8 cellular contexts compared by ENCODE assay signal in the genomic region with DNA sequence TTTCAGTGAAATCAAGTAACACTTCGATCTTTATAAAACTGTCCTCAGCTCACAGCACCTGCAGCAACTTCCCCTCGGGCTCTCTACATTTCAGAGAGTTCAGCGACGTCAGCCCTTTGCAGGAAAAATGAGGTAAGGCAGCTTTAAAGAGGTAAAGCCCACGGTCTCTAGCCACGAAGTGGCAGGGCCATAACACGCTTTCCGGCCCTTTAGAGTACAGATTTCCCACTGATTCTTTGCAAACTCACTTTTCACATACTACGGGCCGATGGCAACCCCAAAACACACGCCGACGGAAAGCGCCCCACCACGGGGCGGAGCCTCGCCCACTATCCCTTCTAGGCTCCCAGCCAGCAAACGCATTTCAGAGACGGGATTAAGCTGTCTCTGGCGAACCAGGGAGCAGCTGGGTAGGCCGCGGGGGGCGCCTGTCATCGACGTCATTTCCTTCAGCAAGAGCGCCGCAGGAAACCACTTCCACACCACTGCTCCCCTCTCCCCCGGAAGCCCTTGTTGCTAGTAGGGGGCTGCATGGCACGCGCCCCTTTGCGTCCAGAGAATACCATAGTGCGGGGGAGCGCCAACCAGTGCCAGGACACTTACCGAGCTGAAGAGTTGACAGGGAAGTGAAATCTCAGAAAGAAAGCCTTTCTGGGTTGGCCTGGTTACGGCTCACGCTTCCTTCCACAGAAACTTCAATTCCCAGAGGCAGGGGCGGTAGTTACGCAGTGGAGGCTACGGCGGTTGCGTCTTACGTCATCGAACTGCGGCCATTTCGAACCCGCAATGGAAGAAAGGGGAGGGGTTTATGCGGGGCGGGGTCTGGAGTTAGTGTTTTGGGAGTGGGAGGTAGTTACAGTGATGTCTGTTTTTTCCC. TPM values are rescaled to one million over a fixed set of nuclear protein-coding genes. Genes with fewer than 3 reads are reported as not detected.
DNase-seq lines count a peak whose midpoint lies in the region; ATAC-seq, FAIRE-seq and TF ChIP-seq lines count a peak whose summit lies in the region.

A gene with protein sequence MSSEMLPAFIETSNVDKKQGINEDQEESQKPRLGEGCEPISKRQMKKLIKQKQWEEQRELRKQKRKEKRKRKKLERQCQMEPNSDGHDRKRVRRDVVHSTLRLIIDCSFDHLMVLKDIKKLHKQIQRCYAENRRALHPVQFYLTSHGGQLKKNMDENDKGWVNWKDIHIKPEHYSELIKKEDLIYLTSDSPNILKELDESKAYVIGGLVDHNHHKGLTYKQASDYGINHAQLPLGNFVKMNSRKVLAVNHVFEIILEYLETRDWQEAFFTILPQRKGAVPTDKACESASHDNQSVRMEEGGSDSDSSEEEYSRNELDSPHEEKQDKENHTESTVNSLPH (minus strand): TSS at position 730 of the 877 bp plus-strand sequence. CDS start 4,701 bp downstream, outside the sequence.

- dilution Hi-C loops in mammary epithelial cell (cut with HindIII; ENCODE audit: low sequenced_read_pairs): no loop called here

- H3K4me3 ChIP-seq in A549 (peak within 1 kb of the TSS; percentile 76), mammary epithelial cell (replicated peaks in 1 of 3; ENCODE audit: insufficient read depth in 1 of 3, low read depth in 2 of 3, low read length in 3 of 3) (peak within 1 kb of the TSS; percentile 66 to 74 (median 67)), iPS-18c (ENCODE audit: insufficient read depth, low read depth, low read length) (peak within 1 kb of the TSS; percentile 69), skeletal muscle tissue (ENCODE audit: low read length in 3 of 3) (peak within 1 kb of the TSS; percentile 89 to 95 (median 94))

- no peak for TF ChIP-seq RAD21 in A549 (conservative IDR thresholded peaks at IDR 0.05 in 1 of 2, IDR thresholded peaks at IDR 0.05 in 1 of 2)

- peak; percentile 98 to 99 for ATAC-seq in A549
- peak; percentile 92 for ATAC-seq in GM18867 (IDR thresholded peaks at IDR 0.05; ENCODE audit: unreplicated experiment)
- ATAC-seq in HG03103 (IDR thresholded peaks at IDR 0.05; ENCODE audit: low read depth, unreplicated experiment): peak; percentile 95

- H3K9ac ChIP-seq in mammary epithelial cell (ENCODE audit: insufficient read depth, low read length) (peak within 1 kb of the TSS; percentile 95), skeletal muscle tissue (ENCODE audit: low read depth in 1 of 3, low read length in 3 of 3) (peak within 1 kb of the TSS; percentile 81 to 99 (median 92))

- peak; percentile 22; the same call in 1 of the 2 replicates for TF ChIP-seq POLR2A in A549 (IDR thresholded peaks at IDR 0.05; ENCODE audit: low read length)

- H3K4me1 ChIP-seq in A549 (0 out of 3 replicates have a peak, but pooled peaks cover 4% of the 10 kb centered on the region), mammary epithelial cell (ENCODE audit: insufficient read depth, low read length) (no peaks in the 10 kb centered on the region), skeletal muscle tissue (ENCODE audit: control insufficient read depth in 3 of 3, insufficient read depth in 3 of 3, low read length in 3 of 3) (no peaks in the 10 kb centered on the region)

- no TSS peak for BruUV-seq in mammary epithelial cell (replicated peaks; lab: Mats Ljungman, UMichigan)

- no peaks in the 10 kb centered on the region for H3K79me2 ChIP-seq in mammary epithelial cell (ENCODE audit: insufficient read depth, low read length)

- no peak for FAIRE-seq in A549 (lab: Jason Lieb, UNC)

- H3K36me3 ChIP-seq in mammary epithelial cell (ENCODE audit: insufficient read depth, low read length) (no peaks in the 10 kb centered on the region), skeletal muscle tissue (ENCODE audit: control insufficient read depth in 3 of 3, insufficient read depth in 3 of 3, low read length in 3 of 3) (no peaks in the 10 kb centered on the region)

- no peak for TF ChIP-seq EP300 in A549 (IDR thresholded peaks at IDR 0.05)

- in situ Hi-C loops in mammary epithelial cell (cut with MboI; ENCODE audit: low sequenced_read_pairs in 2 of 2): loop anchor here (5.0 to 10.0 kb wide), 3 partner anchors 244 to 321 kb away; no protein-coding TSS in a partner anchor

- TF ChIP-seq CTCF in A549 (IDR thresholded peaks at IDR 0.05) (no peak), VCaP (conservative IDR thresholded peaks at IDR 0.05) (no peak), mammary epithelial cell (conservative IDR thresholded peaks at IDR 0.05 in 1 of 2, IDR thresholded peaks at IDR 0.05 in 1 of 2; ENCODE audit: extremely low read depth in 1 of 2, insufficient read depth in 1 of 2, low read depth in 1 of 2, low read length in 2 of 2) (no peak)

- H4K20me1 ChIP-seq in mammary epithelial cell (ENCODE audit: insufficient read depth, low read length): no peaks in the 10 kb centered on the region

- H3K27ac ChIP-seq in A549: peak within 1 kb of the TSS; percentile 92 to 95
- H3K27ac ChIP-seq in VCaP: peak within 1 kb of the TSS; percentile 87
- peak within 1 kb of the TSS; percentile 95 for H3K27ac ChIP-seq in mammary epithelial cell (ENCODE audit: insufficient read depth, low read depth, low read length)
- peak within 1 kb of the TSS; percentile 92 for H3K27ac ChIP-seq in skeletal muscle tissue (ENCODE audit: low read depth, low read length)

- no peaks in the 10 kb centered on the region for H3K27me3 ChIP-seq in mammary epithelial cell (ENCODE audit: insufficient read depth, low read length)
- H3K27me3 ChIP-seq in skeletal muscle tissue (ENCODE audit: control insufficient read depth in 3 of 3, insufficient read depth in 3 of 3, low read length in 3 of 3): no peaks in the 10 kb centered on the region

- H2AFZ ChIP-seq in mammary epithelial cell (ENCODE audit: low read depth, low read length): peak within 1 kb of the TSS; percentile 96

- POLR2A ChIA-PET in A549 (lab: Yijun Ruan, JAX): interaction anchor here (0.8 to 1.3 kb wide), 10 partner anchors 16 to 634 kb away, joined by 3 to 15 read pairs (median 4); partner anchors contain the start of genes DNAJB14 and LAMTOR3

- H3K9me3 ChIP-seq in A549 (no peaks in the 10 kb centered on the region), mammary epithelial cell (replicated peaks; ENCODE audit: insufficient read depth, low read length) (no peaks in the 10 kb centered on the region), iPS-18c (ENCODE audit: control insufficient read depth, insufficient read depth, low read length) (no peaks in the 10 kb centered on the region), skeletal muscle tissue (ENCODE audit: control insufficient read depth in 3 of 3, low read length in 3 of 3) (no peaks in the 10 kb centered on the region)

- DNase-seq in A549 (ENCODE audit: low read depth in 1 of 2, low spot score in 1 of 2) (peak; percentile 70 to 96), NCI-H2171 treated with DMSO at 0.1 percent for 48 hours (lab: John Stamatoyannopoulos, UW) (peak; percentile 92), mammary epithelial cell (peak; percentile 97)

- CTCF ChIA-PET in A549 (lab: Yijun Ruan, JAX): interaction anchor here (1.0 to 3.1 kb wide), 5 partner anchors 12 to 435 kb away, joined by 3 to 33 read pairs (median 3); no protein-coding TSS in a partner anchor
- CTCF ChIA-PET in mammary epithelial cell (lab: Charles Lee; ENCODE audit: low non-redundant PET): interaction anchor here (0.6 kb wide), 1 partner anchor 247 kb away, joined by 3 read pairs; no protein-coding TSS in a partner anchor

- H3K4me2 ChIP-seq in A549 (peak within 1 kb of the TSS; percentile 81), mammary epithelial cell (ENCODE audit: insufficient read depth, low read depth, low read length) (peak within 1 kb of the TSS; percentile 70)

- 2% methylated on average over 36 of the region's 48 CpGs for WGBS in A549 (ENCODE audit: missing lambda C conversion rate)
- WGBS in mammary epithelial cell (ENCODE audit: low coverage, missing lambda C conversion rate): 3% methylated on average over 33 of the region's 48 CpGs

- intact Hi-C loops in mammary epithelial cell (cut with micrococcal nuclease): loop anchor here (1.0 to 10.0 kb wide), 3 partner anchors 159 to 501 kb away; no protein-coding TSS in a partner anchor

TF ChIP-seq in A549, 52 proteins besides CTCF, POLR2A, EP300 and RAD21 (continues in another document):
- TF ChIP-seq, protein P1, sequence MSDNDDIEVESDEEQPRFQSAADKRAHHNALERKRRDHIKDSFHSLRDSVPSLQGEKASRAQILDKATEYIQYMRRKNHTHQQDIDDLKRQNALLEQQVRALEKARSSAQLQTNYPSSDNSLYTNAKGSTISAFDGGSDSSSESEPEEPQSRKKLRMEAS (IDR thresholded peaks at IDR 0.05): peak; percentile 66
- TF ChIP-seq ZFP36 (IDR thresholded peaks at IDR 0.05; ENCODE audit: borderline replicate concordance, partially characterized antibody) (no peak), JUN (IDR thresholded peaks at IDR 0.05) (peak in 1 of 2 experiments; percentile 44; a peak in 3 of 5 replicates), RCOR1 (IDR thresholded peaks at IDR 0.05; ENCODE audit: low read depth, low read length) (no peak), CBX8 (IDR thresholded peaks at IDR 0.05) (no peak), HOXB5 (CRISPR knock-in tag; IDR thresholded peaks at IDR 0.05) (no peak), ZC3H11A (IDR thresholded peaks at IDR 0.05) (no peak), CEBPB (IDR thresholded peaks at IDR 0.05) (peak in 1 of 2 experiments; percentile 25; a peak in 1 of 4 replicates), MYC (IDR thresholded peaks at IDR 0.05; ENCODE audit: borderline replicate concordance, low read length) (peak; percentile 76), PHF8 (IDR thresholded peaks at IDR 0.05; ENCODE audit: borderline replicate concordance, low read depth) (peak; percentile 65; the same call in 1 of the 2 replicates)

RNA-seq across cellular contexts. Expression of the gene that starts here (rescaled TPM):
- 7.2 and 10.6 TPM in 2 replicates for polyA plus RNA-seq in A549 (2011; rRNA removed)
- 2.0 and 2.2 TPM in 2 replicates for polyA plus RNA-seq in A549 (2012; cell fraction: cytosol; rRNA removed)
- polyA plus RNA-seq in A549 (2012; cell fraction: nucleus; rRNA removed): 0.73 and 1.4 TPM in 2 replicates
- polyA plus RNA-seq in A549 (2017; fragmentation: RNase III; extraction: RNeasy Plus Mini Kit Qiagen cat#74134 plus additional on column Dnase treatment): 6.1 to 7.4 TPM (median 6.8 TPM) in 3 replicates
- polyA minus RNA-seq in A549 (2011; rRNA and poly(A)+ RNA removed): 1.9 and 2.2 TPM in 2 replicates
- total RNA-seq in mammary epithelial cell: 1 to 10 TPM; 4.0 to 9.1 TPM
- polyA plus RNA-seq in mammary epithelial cell: 3.3 TPM
- not detected for polyA minus RNA-seq in mammary epithelial cell
- 5.7 TPM for total RNA-seq in skeletal muscle tissue

Comparison
In these comparisons a context has a peak if more than half of its experiments do, and no peak if none do; other contexts are left out.
1. Peak in every context shown above with its lines: DNase-seq, ATAC-seq, H3K4me3 ChIP-seq and H3K27ac ChIP-seq.